Comparison of ENCODE assay signal across 4 cellular contexts in genomic region chr6:111132669-111133068, GRCh38. TPM values are rescaled to one million over a fixed set of nuclear protein-coding genes. Genes with fewer than 3 reads are reported as not detected.
"Had no signal": no experiment of that assay in that cellular context is flagged by ENCODE, and none has a peak within 500 bp of the region (broad histone marks: within the 10 kb centered on the region; RNA-seq: fewer than 3 reads in every experiment).

No MANE protein-coding gene starts in this region.

RNA-seq across cellular contexts. Expression of gene SLC16A10, which starts 45.4 kb away (rescaled TPM):
- total RNA-seq: mammary epithelial cell, osteocyte, pulmonary artery endothelial cell had no signal
- polyA plus RNA-seq: immature natural killer cell had no signal
